Comparison of ENCODE assay signal across 14 cellular contexts in the genomic region with DNA sequence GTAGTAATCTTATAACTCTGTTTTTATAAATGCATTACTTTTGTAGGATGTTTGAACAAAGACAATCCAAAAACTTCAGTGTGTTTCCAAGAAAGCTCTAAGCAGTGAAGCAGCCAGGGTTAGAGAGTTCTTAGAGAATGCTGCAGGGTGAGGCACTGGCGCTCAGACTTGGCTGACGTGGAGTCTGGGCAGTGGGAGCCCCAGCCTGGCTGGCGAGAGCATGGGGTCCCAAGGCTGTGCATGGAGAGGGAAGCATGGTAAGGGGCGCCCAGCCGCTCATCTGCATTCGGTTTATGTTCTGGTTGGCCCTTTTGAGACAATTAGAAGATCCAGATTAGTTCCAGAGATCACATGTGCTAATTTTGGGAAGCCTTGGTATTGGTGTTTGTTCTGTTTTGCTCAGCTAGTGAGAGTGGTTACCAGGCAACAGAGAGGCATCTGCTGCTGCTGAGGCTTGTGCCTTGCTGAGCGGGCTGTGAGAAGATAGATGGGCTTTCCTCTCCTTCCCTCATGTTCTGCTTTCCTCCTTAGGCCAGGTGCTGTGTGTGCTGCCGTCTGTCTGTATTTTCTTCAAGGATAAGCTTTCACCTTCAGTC. TPM values are rescaled to one million over a fixed set of nuclear protein-coding genes. Genes with fewer than 3 reads are reported as not detected.
DNase-seq lines count a peak whose midpoint lies in the region; ATAC-seq and TF ChIP-seq lines count a peak whose summit lies in the region.
"Had no signal": no experiment of that assay in that cellular context is flagged by ENCODE, and none has a peak within 500 bp of the region (broad histone marks: within the 10 kb centered on the region; RNA-seq: fewer than 3 reads in every experiment).

No MANE protein-coding gene starts in this region.

- H3K4me1 ChIP-seq in mammary epithelial cell (ENCODE audit: insufficient read depth, low read length): no peaks in the 10 kb centered on the region
- no peaks in the 10 kb centered on the region for H3K4me1 ChIP-seq in BE2C
- H3K4me1 ChIP-seq: SJSA1 had no signal

- intact Hi-C loops in mammary epithelial cell (cut with micrococcal nuclease): no loop called here
- intact Hi-C loops in left ventricle myocardium superior (cut with micrococcal nuclease): no loop called here

- peaks cover 56% of the 10 kb centered on the region for H3K79me2 ChIP-seq in mammary epithelial cell (ENCODE audit: insufficient read depth, low read length)

- peak overlapping the region; percentile 65 for H3K27ac Mint-ChIP-seq in stimulated activated naive B cell treated with anti-CD40 and anti-IgM and Interleukin-4, amounts not matched to agents 10 μg/mL and 1 μg/mL and 100 μg/mL, for 72 hours

- in situ Hi-C loops in mammary epithelial cell (cut with MboI; ENCODE audit: low sequenced_read_pairs in 2 of 2): no loop called here

- H3K36me3 Mint-ChIP-seq in stimulated activated naive B cell treated with anti-CD40 and anti-IgM and Interleukin-4, amounts not matched to agents 10 μg/mL and 1 μg/mL and 100 μg/mL, for 72 hours: peaks cover 39 to 61% of the 10 kb centered on the region in 2 donors

- H3K9me3 ChIP-seq in mammary epithelial cell (replicated peaks; ENCODE audit: insufficient read depth, low read length) (no peaks in the 10 kb centered on the region), BE2C (no peaks in the 10 kb centered on the region)

- 96% methylated on average over 7 of the region's 8 CpGs for WGBS in mammary epithelial cell (ENCODE audit: low coverage, missing lambda C conversion rate)

- DNase-seq in NCI-H1694 treated with DMSO at 0.1 percent for 48 hours (lab: John Stamatoyannopoulos, UW) (peak; percentile 16), mammary epithelial cell (no peak), left ventricle myocardium superior (no peak), NCI-H146 treated with DMSO at 0.1 percent for 48 hours (lab: John Stamatoyannopoulos, UW; ENCODE audit: unreplicated experiment) (no peak), BE2C (no peak), AG20443 (ENCODE audit: low spot score) (no peak), kidney tubule cell (ENCODE audit: low spot score) (no peak)
- no peak for DNase-seq in stimulated activated naive B cell treated with anti-CD40 and anti-IgM and Interleukin-4, amounts not matched to agents 10 μg/mL and 1 μg/mL and 100 μg/mL, for 72 hours
- DNase-seq: brain microvascular endothelial cell; CD8-positive, alpha-beta memory T cell; kidney glomerular epithelial cell; MG63; occipital lobe had no signal

- TF ChIP-seq CTCF in mammary epithelial cell (conservative IDR thresholded peaks at IDR 0.05 in 1 of 2, IDR thresholded peaks at IDR 0.05 in 1 of 2; ENCODE audit: extremely low read depth in 1 of 2, insufficient read depth in 1 of 2, low read depth in 1 of 2, low read length in 2 of 2) (no peak), BE2C (IDR thresholded peaks at IDR 0.05; ENCODE audit: low read depth, low read length) (no peak)

- no peak overlapping the region for H3K9ac ChIP-seq in mammary epithelial cell (ENCODE audit: insufficient read depth, low read length)

- no peak overlapping the region for H3K4me3 ChIP-seq in mammary epithelial cell (replicated peaks in 1 of 3; ENCODE audit: insufficient read depth in 1 of 3, low read depth in 2 of 3, low read length in 3 of 3)
- H3K4me3 ChIP-seq in BE2C (ENCODE audit: low read depth, low read length): no peak overlapping the region
- H3K4me3 ChIP-seq: MG63, SJSA1 had no signal

- H3K27me3 ChIP-seq in mammary epithelial cell (ENCODE audit: insufficient read depth, low read length) (no peaks in the 10 kb centered on the region), BE2C (no peaks in the 10 kb centered on the region)
- H3K27me3 ChIP-seq: brain microvascular endothelial cell, MG63, SJSA1 had no signal

- H2AFZ ChIP-seq in mammary epithelial cell (ENCODE audit: low read depth, low read length): no peak overlapping the region

- no peaks in the 10 kb centered on the region for H4K20me1 ChIP-seq in mammary epithelial cell (ENCODE audit: insufficient read depth, low read length)

- H3K4me3 Mint-ChIP-seq in stimulated activated naive B cell treated with anti-CD40 and anti-IgM and Interleukin-4, amounts not matched to agents 10 μg/mL and 1 μg/mL and 100 μg/mL, for 72 hours: no peak overlapping the region
- H3K4me3 Mint-ChIP-seq: CD8-positive, alpha-beta memory T cell had no signal

- H3K4me1 Mint-ChIP-seq in stimulated activated naive B cell treated with anti-CD40 and anti-IgM and Interleukin-4, amounts not matched to agents 10 μg/mL and 1 μg/mL and 100 μg/mL, for 72 hours: peaks cover 3% of the 10 kb centered on the region in 2 donors
- H3K4me1 Mint-ChIP-seq: CD8-positive, alpha-beta memory T cell had no signal

- no peak overlapping the region for H3K4me2 ChIP-seq in mammary epithelial cell (ENCODE audit: insufficient read depth, low read depth, low read length)

- BruUV-seq in mammary epithelial cell (replicated peaks; lab: Mats Ljungman, UMichigan): TSS peak; percentile 6

- H3K27ac ChIP-seq in mammary epithelial cell (ENCODE audit: insufficient read depth, low read depth, low read length): no peak overlapping the region
- H3K27ac ChIP-seq: brain microvascular endothelial cell, SJSA1 had no signal

- peak; percentile 84 for ATAC-seq in left ventricle myocardium superior
- no peak for ATAC-seq in stimulated activated naive B cell treated with anti-CD40 and anti-IgM and Interleukin-4, amounts not matched to agents 10 μg/mL and 1 μg/mL and 100 μg/mL, for 72 hours (replicated peaks)

- H3K36me3 ChIP-seq in mammary epithelial cell (ENCODE audit: insufficient read depth, low read length) (peaks cover 20% of the 10 kb centered on the region), BE2C (peaks cover 45% of the 10 kb centered on the region)

- H3K9me3 Mint-ChIP-seq in stimulated activated naive B cell treated with anti-CD40 and anti-IgM and Interleukin-4, amounts not matched to agents 10 μg/mL and 1 μg/mL and 100 μg/mL, for 72 hours: no peaks in the 10 kb centered on the region
- H3K9me3 Mint-ChIP-seq: CD8-positive, alpha-beta memory T cell had no signal

- CTCF ChIA-PET in mammary epithelial cell (lab: Charles Lee; ENCODE audit: low non-redundant PET): no interaction called here

- no peaks in the 10 kb centered on the region for H3K27me3 Mint-ChIP-seq in stimulated activated naive B cell treated with anti-CD40 and anti-IgM and Interleukin-4, amounts not matched to agents 10 μg/mL and 1 μg/mL and 100 μg/mL, for 72 hours
- H3K27me3 Mint-ChIP-seq: CD8-positive, alpha-beta memory T cell had no signal

- dilution Hi-C loops in mammary epithelial cell (cut with HindIII; ENCODE audit: low sequenced_read_pairs): no loop called here

RNA-seq across cellular contexts. Expression of gene SUN1, which starts 10.3 kb away (rescaled TPM):
- total RNA-seq in mammary epithelial cell: 100 to 1,000 TPM; 135 to 191 TPM
- 176 TPM for polyA plus RNA-seq in mammary epithelial cell
- 160 TPM for polyA minus RNA-seq in mammary epithelial cell
- 186 TPM for total RNA-seq in left ventricle myocardium superior
- polyA plus RNA-seq in BE2C (2012; ENCODE audit: insufficient read depth, insufficient read length, low read depth): 196 TPM

RNA-seq across cellular contexts. Expression of gene GET4, which starts 33.8 kb away (rescaled TPM):
- total RNA-seq in mammary epithelial cell (10 to 100 TPM; 26.0 to 40.8 TPM), left ventricle myocardium superior (20.6 TPM)
- 28.5 TPM for polyA plus RNA-seq in mammary epithelial cell
- polyA minus RNA-seq in mammary epithelial cell: 24.8 TPM
- polyA plus RNA-seq in BE2C (2012; ENCODE audit: insufficient read depth, insufficient read length, low read depth): 190 TPM
